25 cellular contexts compared by ENCODE assay signal in genomic region chr7:13856012-13856411, GRCh38.
"Had no signal": no experiment of that assay in that cellular context is flagged by ENCODE, and none has a peak within 500 bp of the region (broad histone marks: within the 10 kb centered on the region; RNA-seq: fewer than 3 reads in every experiment).

No MANE protein-coding gene starts in this region.

- ATAC-seq: activated CD4-positive, alpha-beta T cell treated with anti-CD3 and anti-CD28 coated beads for 36 hours; activated CD8-positive, alpha-beta memory T cell treated with anti-CD3 and anti-CD28 coated beads, Interleukin-2, amount 10 ng/mL, durations not matched to agents 7 days and 5 days; activated CD8-positive, alpha-beta T cell treated with anti-CD3 and anti-CD28 coated beads, Interleukin-2, amount 10 ng/mL, durations not matched to agents 7 days and 5 days; activated naive CD8-positive, alpha-beta T cell treated with anti-CD3 and anti-CD28 coated beads, Interleukin-2, amount 50 U/mL, for 24 hours; body of pancreas had no signal

- DNase-seq: activated CD4-positive, alpha-beta memory T cell treated with anti-CD3 and anti-CD28 coated beads for 36 hours; activated CD4-positive, alpha-beta T cell treated with anti-CD3 and anti-CD28 coated beads for 36 hours; activated CD4-positive, alpha-beta T cell treated with anti-CD3 and anti-CD28 coated beads, Interleukin-2, amount 10 ng/mL, durations not matched to agents 24 days and 14 days; activated CD4-positive, CD25-positive, alpha-beta regulatory T cell; activated CD4-positive, CD25-positive, alpha-beta regulatory T cell treated with anti-CD3 and anti-CD28 coated beads, Interleukin-2, amount 50 U/mL, for 72 hours; activated CD8-positive, alpha-beta memory T cell treated with anti-CD3 and anti-CD28 coated beads, Interleukin-2, amount 10 ng/mL, durations not matched to agents 7 days and 5 days; activated CD8-positive, alpha-beta memory T cell treated with anti-CD3 and anti-CD28 coated beads, Interleukin-2, amount 50 U/mL, for 4 hours; activated CD8-positive, alpha-beta T cell treated with anti-CD3 and anti-CD28 coated beads, Interleukin-2, amount 10 ng/mL, durations not matched to agents 7 days and 5 days; activated effector memory CD4-positive, alpha-beta T cell treated with anti-CD3 and anti-CD28 coated beads, Interleukin-2, amount 50 U/mL, for 16 hours; activated naive CD4-positive, alpha-beta T cell treated with anti-CD3 and anti-CD28 coated beads for 36 hours; activated naive CD8-positive, alpha-beta T cell treated with anti-CD3 and anti-CD28 coated beads for 36 hours; activated naive CD8-positive, alpha-beta T cell treated with anti-CD3 and anti-CD28 coated beads, Interleukin-2, amount 50 U/mL, for 24 hours; activated T-cell treated with anti-CD3 and anti-CD28 coated beads, Interleukin-2, amount 50 U/mL, for 1 hour; activated T-cell treated with anti-CD3 and anti-CD28 coated beads, Interleukin-2, amount 50 U/mL, for 48 hours; adrenal gland; amygdala; aorta; body of pancreas; central memory CD4-positive, alpha-beta T cell; cerebellar nuclear complex; colonic mucosa; effector CD8-positive, alpha-beta T cell; foreskin fibroblast; head of caudate nucleus; T-helper 2 cell had no signal
